ENCODE assay signal across 8 cellular contexts in genomic region chrX:125203379-125203736, GRCh38.
DNase-seq lines count a peak whose midpoint lies in the region; ATAC-seq and TF ChIP-seq lines count a peak whose summit lies in the region.
"Had no signal": no experiment of that assay in that cellular context is flagged by ENCODE, and none has a peak within 500 bp of the region (broad histone marks: within the 10 kb centered on the region; RNA-seq: fewer than 3 reads in every experiment).

No MANE protein-coding gene starts in this region.

- TF ChIP-seq CTCF in GM10248 (IDR thresholded peaks at IDR 0.05; ENCODE audit: control extremely low read depth, extremely low read depth, low read depth, missing control alignments) (no peak), right atrium auricular region (IDR thresholded peaks at IDR 0.05) (no peak)

- H3K9ac ChIP-seq in SK-N-MC (ENCODE audit: insufficient read length) = peak overlapping the region; percentile 71
- H3K9ac ChIP-seq in skeletal muscle tissue (ENCODE audit: low read depth in 1 of 3, low read length in 3 of 3) = no peak overlapping the region

- POLR2A ChIA-PET in GM10248 (lab: Yijun Ruan, JAX) = no interaction called here

- H3K27ac ChIP-seq in SK-N-MC = no peak overlapping the region
- H3K27ac ChIP-seq in right atrium auricular region = no peak overlapping the region
- no peak overlapping the region for H3K27ac ChIP-seq in skeletal muscle tissue (ENCODE audit: low read depth, low read length)
- H3K27ac ChIP-seq: SJSA1 had no signal

- H3K4me3 ChIP-seq in SK-N-MC = peak overlapping the region; percentile 87
- peak overlapping the region; percentile 17 to 44 for H3K4me3 ChIP-seq in right atrium auricular region
- H3K4me3 ChIP-seq in skeletal muscle tissue (ENCODE audit: low read length in 3 of 3) = peak overlapping the region; percentile 41 to 63 (median 43)
- H3K4me3 ChIP-seq: SJSA1 had no signal

- DNase-seq in GM10248 (ENCODE audit: extremely low spot score) = peak; percentile 2
- DNase-seq in SK-N-MC (ENCODE audit: low read depth, low spot score) = no peak
- DNase-seq in right atrium auricular region (ENCODE audit: low spot score) = no peak
- no peak for DNase-seq in EL
- no peak for DNase-seq in NCI-H2171 (lab: John Stamatoyannopoulos, UW)

- CTCF ChIA-PET in GM10248 (lab: Yijun Ruan, JAX) = no interaction called here

- no peaks in the 10 kb centered on the region for H3K36me3 ChIP-seq in SK-N-MC (ENCODE audit: insufficient read depth, low read length)
- H3K36me3 ChIP-seq in right atrium auricular region = no peaks in the 10 kb centered on the region
- no peaks in the 10 kb centered on the region for H3K36me3 ChIP-seq in skeletal muscle tissue (ENCODE audit: control insufficient read depth in 3 of 3, insufficient read depth in 3 of 3, low read length in 3 of 3)
- H3K36me3 ChIP-seq: SJSA1 had no signal

- H3K9me3 ChIP-seq in SK-N-MC (ENCODE audit: low read depth, low read length) (no peaks in the 10 kb centered on the region), right atrium auricular region (no peaks in the 10 kb centered on the region), skeletal muscle tissue (ENCODE audit: control insufficient read depth in 3 of 3, low read length in 3 of 3) (no peaks in the 10 kb centered on the region)
- H3K9me3 ChIP-seq: SJSA1 had no signal

- ATAC-seq in GM19324 (IDR thresholded peaks at IDR 0.05; ENCODE audit: low FRiP score, unreplicated experiment) = no peak

- H3K27me3 ChIP-seq in right atrium auricular region (peaks cover 0 to 13% of the 10 kb centered on the region in 2 donors), skeletal muscle tissue (ENCODE audit: control insufficient read depth in 3 of 3, insufficient read depth in 3 of 3, low read length in 3 of 3) (peaks cover 0 to 18% (median 9%) of the 10 kb centered on the region in 3 donors)

- H3K4me1 ChIP-seq in right atrium auricular region (peaks cover 0 to 5% of the 10 kb centered on the region in 2 donors), skeletal muscle tissue (ENCODE audit: control insufficient read depth in 3 of 3, insufficient read depth in 3 of 3, low read length in 3 of 3) (no peaks in the 10 kb centered on the region)
- H3K4me1 ChIP-seq: SJSA1 had no signal

Comparison
In these comparisons a context has a peak if more than half of its experiments do, and no peak if none do; other contexts are left out.
1. H3K4me3 ChIP-seq: peak in every context shown above with its lines; median percentile 87 in SK-N-MC; 43 in skeletal muscle tissue; 30 in right atrium auricular region.